ENCODE assay signal across 8 cellular contexts in the genomic region with DNA sequence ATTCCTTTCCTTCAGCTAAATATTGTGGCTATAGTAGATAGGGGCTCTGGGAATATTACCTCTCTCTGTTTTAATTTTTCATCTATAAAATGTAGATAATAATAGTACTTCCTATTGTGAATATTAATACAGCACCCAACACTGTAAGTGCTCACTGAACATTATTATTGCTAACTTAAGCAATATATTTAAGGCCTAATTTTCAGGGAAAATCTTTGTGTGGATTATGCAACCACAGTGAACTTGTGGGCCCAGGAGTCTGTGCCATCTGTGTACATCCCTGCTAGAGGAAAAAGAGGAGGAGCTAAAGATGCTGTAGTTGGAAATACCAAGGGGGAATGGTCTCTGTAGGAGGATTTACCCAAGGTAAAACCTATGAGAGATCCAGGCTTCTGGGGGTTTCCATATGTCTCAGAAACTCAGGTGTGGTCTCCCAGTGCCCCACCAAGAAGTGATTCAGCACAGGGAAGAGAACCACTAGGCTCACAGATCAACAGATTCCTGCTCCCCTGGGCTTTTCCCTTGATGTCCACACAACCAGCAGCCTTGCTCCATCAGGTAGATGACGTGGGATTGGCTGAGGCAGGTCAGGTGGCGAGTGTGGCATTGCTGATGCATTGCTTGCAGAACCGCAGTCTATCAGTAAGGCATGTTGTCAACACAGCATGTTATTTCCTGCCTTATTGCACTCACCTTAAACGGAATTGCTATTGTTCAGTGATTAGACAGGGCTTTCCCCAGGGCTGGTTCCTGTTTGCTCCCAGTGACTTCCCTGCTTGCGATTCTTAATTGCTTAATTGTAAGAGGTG. TPM values are rescaled to one million over a fixed set of nuclear protein-coding genes. Genes with fewer than 3 reads are reported as not detected.
DNase-seq lines count a peak whose midpoint lies in the region; ATAC-seq and TF ChIP-seq lines count a peak whose summit lies in the region.

No MANE protein-coding gene starts in this region.

- H3K4me3 ChIP-seq in NT2/D1 (ENCODE audit: insufficient read length, low read depth) (peak overlapping the region; percentile 15), right lobe of liver (no peak overlapping the region)

- peak overlapping the region; percentile 59 for H3K9ac ChIP-seq in NT2/D1 (ENCODE audit: insufficient read length, low read depth)

- H3K27ac ChIP-seq in right lobe of liver: peak overlapping the region; percentile 31 to 63 (median 51)

- intact Hi-C loops in right lobe of liver (cut with DNase I): no loop called here

- H3K27me3 ChIP-seq in NT2/D1 (ENCODE audit: insufficient read depth, insufficient read length) (no peaks in the 10 kb centered on the region), right lobe of liver (no peaks in the 10 kb centered on the region)

- DNase-seq in DMS153 (lab: John Stamatoyannopoulos, UW) (peak; percentile 23), DMS153 treated with DMSO at 0.1 percent for 48 hours (lab: John Stamatoyannopoulos, UW; ENCODE audit: unreplicated experiment) (no peak), NT2/D1 (ENCODE audit: low read depth, low spot score) (no peak), right lobe of liver (peak; percentile 42 to 70 (median 57)), anterior cingulate cortex (lab: John Stamatoyannopoulos, UW) (no peak)
- peak; percentile 68 for DNase-seq in activated T-helper 9 cell treated with anti-CD3 and anti-CD28 coated beads, Interleukin-2, amount 50 U/mL, for 16 hours (ENCODE audit: low read depth)
- no peak for DNase-seq in stimulated activated naive B cell treated with anti-CD40 and anti-IgM and Interleukin-4, amounts not matched to agents 10 μg/mL and 1 μg/mL and 100 μg/mL, for 72 hours

- peaks cover 2% of the 10 kb centered on the region for H3K4me1 ChIP-seq in NT2/D1 (ENCODE audit: insufficient read depth, insufficient read length)
- peaks cover 0 to 28% (median 12%) of the 10 kb centered on the region in 4 donors for H3K4me1 ChIP-seq in right lobe of liver

- 42% methylated on average over 2 of the region's 5 CpGs for WGBS in right lobe of liver (ENCODE audit: insufficient coverage, low coverage, low lambda C conversion rate, missing lambda C conversion rate)

- peak overlapping the region; percentile 71 for H3K27ac Mint-ChIP-seq in stimulated activated naive B cell treated with anti-CD40 and anti-IgM and Interleukin-4, amounts not matched to agents 10 μg/mL and 1 μg/mL and 100 μg/mL, for 72 hours

- H3K36me3 ChIP-seq in NT2/D1 (ENCODE audit: insufficient read depth, insufficient read length, low read length) (peaks cover 9% of the 10 kb centered on the region), right lobe of liver (no peaks in the 10 kb centered on the region)

- H3K4me3 Mint-ChIP-seq in stimulated activated naive B cell treated with anti-CD40 and anti-IgM and Interleukin-4, amounts not matched to agents 10 μg/mL and 1 μg/mL and 100 μg/mL, for 72 hours: peak overlapping the region; percentile 50 to 55

- peaks cover 29 to 43% of the 10 kb centered on the region in 2 donors for H3K4me1 Mint-ChIP-seq in stimulated activated naive B cell treated with anti-CD40 and anti-IgM and Interleukin-4, amounts not matched to agents 10 μg/mL and 1 μg/mL and 100 μg/mL, for 72 hours

- no peaks in the 10 kb centered on the region for H3K9me3 ChIP-seq in NT2/D1 (ENCODE audit: insufficient read depth, low read length)
- no peaks in the 10 kb centered on the region for H3K9me3 ChIP-seq in right lobe of liver

- TF ChIP-seq POLR2A in right lobe of liver (IDR thresholded peaks at IDR 0.05): no peak

- peaks cover 1 to 4% of the 10 kb centered on the region in 2 donors for H3K36me3 Mint-ChIP-seq in stimulated activated naive B cell treated with anti-CD40 and anti-IgM and Interleukin-4, amounts not matched to agents 10 μg/mL and 1 μg/mL and 100 μg/mL, for 72 hours

- no peaks in the 10 kb centered on the region for H3K27me3 Mint-ChIP-seq in stimulated activated naive B cell treated with anti-CD40 and anti-IgM and Interleukin-4, amounts not matched to agents 10 μg/mL and 1 μg/mL and 100 μg/mL, for 72 hours

- no peak for TF ChIP-seq CTCF in right lobe of liver (IDR thresholded peaks at IDR 0.05)

- H3K9me3 Mint-ChIP-seq in stimulated activated naive B cell treated with anti-CD40 and anti-IgM and Interleukin-4, amounts not matched to agents 10 μg/mL and 1 μg/mL and 100 μg/mL, for 72 hours: no peaks in the 10 kb centered on the region

- ATAC-seq in right lobe of liver (peak in 3 of 4 donors; percentile 7 to 34 (median 22)), HG02571 (IDR thresholded peaks at IDR 0.05; ENCODE audit: unreplicated experiment) (no peak)
- ATAC-seq in stimulated activated naive B cell treated with anti-CD40 and anti-IgM and Interleukin-4, amounts not matched to agents 10 μg/mL and 1 μg/mL and 100 μg/mL, for 72 hours (replicated peaks): peak; percentile 37 to 41

RNA-seq across cellular contexts. Expression of a gene that starts 1.6 kb away (rescaled TPM):
- 10 to 100 TPM; 10.5 to 17.8 (median 12.1) TPM for total RNA-seq in right lobe of liver

Comparison
In these comparisons a context has a peak if more than half of its experiments do, and no peak if none do; other contexts are left out.
1. DNase-seq: peak in DMS153 (single experiment), activated T-helper 9 cell treated with anti-CD3 and anti-CD28 coated beads, Interleukin-2, amount 50 U/mL, for 16 hours (single experiment) and right lobe of liver (3 of 3); none in DMS153 treated with DMSO at 0.1 percent for 48 hours (single experiment), NT2/D1 (single experiment), stimulated activated naive B cell treated with anti-CD40 and anti-IgM and Interleukin-4, amounts not matched to agents 10 μg/mL and 1 μg/mL and 100 μg/mL, for 72 hours (single experiment) and anterior cingulate cortex (0 of 58).